ENCODE assay signal across 1 cellular context in the genomic region with DNA sequence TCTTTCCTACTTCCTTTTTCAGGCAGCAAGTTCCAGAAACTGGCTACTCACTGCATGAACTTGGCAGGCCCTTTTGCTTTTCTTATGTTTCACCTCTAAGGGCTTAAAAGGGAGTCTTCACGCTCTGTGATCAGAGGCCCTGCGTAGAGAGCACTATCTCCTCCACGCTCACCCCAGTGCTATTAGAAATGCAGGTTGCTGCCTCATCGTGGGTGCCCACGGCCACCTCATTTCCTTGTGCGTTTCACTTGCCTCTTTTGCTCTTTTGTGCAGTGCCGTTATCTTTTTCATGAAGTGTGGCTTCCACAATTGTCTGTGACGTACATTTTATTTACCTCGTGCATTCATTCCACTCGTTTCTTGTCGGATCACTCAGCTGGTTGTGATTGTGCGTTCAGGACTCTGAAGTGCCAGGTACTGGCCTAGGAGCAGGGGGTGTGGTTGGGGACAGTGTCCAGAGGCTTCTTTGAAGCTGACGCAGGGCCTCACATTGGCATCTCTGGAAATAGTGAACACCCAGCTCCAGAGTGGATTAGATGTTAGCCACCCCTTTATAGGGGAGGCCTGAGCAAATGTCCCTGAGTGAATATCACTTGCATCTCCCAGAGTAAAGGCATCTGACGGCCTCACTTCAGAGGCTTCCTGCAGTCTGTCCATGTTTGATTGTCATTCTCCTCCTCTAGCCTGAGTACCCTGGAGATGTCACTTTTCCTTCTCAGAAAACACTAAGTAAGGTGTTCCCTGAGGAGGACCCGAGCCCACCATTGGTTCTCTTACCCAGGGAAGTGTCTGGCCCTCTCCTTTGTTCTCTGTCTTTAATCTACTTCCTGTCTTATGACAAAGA.
TF ChIP-seq lines count a peak whose summit lies in the region.

No MANE protein-coding gene starts in this region.

TF ChIP-seq in GM12878, 131 proteins besides CTCF, POLR2A, EP300 and RAD21:
- TF ChIP-seq ESRRA (IDR thresholded peaks at IDR 0.05; ENCODE audit: low read length) (no peak), MEF2A (IDR thresholded peaks at IDR 0.05; ENCODE audit: insufficient read depth, low read depth, low read length) (no peak), PAX5 (IDR thresholded peaks at IDR 0.05; ENCODE audit: borderline replicate concordance, low read depth, low read length) (no peak), DPF2 (IDR thresholded peaks at IDR 0.05) (no peak), JUND (IDR thresholded peaks at IDR 0.05; ENCODE audit: low read depth, low read length) (no peak), HDAC6 (IDR thresholded peaks at IDR 0.05; ENCODE audit: unreplicated experiment) (no peak), SP1 (IDR thresholded peaks at IDR 0.05; ENCODE audit: low read depth, low read length) (no peak), NFYA (IDR thresholded peaks at IDR 0.05; ENCODE audit: borderline replicate concordance, low read depth, low read length) (no peak), GABPA (IDR thresholded peaks at IDR 0.05; ENCODE audit: low read depth) (no peak)
- TF ChIP-seq, protein P1, sequence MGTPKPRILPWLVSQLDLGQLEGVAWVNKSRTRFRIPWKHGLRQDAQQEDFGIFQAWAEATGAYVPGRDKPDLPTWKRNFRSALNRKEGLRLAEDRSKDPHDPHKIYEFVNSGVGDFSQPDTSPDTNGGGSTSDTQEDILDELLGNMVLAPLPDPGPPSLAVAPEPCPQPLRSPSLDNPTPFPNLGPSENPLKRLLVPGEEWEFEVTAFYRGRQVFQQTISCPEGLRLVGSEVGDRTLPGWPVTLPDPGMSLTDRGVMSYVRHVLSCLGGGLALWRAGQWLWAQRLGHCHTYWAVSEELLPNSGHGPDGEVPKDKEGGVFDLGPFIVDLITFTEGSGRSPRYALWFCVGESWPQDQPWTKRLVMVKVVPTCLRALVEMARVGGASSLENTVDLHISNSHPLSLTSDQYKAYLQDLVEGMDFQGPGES (IDR thresholded peaks at IDR 0.05): no peak
- TF ChIP-seq, protein P2, sequence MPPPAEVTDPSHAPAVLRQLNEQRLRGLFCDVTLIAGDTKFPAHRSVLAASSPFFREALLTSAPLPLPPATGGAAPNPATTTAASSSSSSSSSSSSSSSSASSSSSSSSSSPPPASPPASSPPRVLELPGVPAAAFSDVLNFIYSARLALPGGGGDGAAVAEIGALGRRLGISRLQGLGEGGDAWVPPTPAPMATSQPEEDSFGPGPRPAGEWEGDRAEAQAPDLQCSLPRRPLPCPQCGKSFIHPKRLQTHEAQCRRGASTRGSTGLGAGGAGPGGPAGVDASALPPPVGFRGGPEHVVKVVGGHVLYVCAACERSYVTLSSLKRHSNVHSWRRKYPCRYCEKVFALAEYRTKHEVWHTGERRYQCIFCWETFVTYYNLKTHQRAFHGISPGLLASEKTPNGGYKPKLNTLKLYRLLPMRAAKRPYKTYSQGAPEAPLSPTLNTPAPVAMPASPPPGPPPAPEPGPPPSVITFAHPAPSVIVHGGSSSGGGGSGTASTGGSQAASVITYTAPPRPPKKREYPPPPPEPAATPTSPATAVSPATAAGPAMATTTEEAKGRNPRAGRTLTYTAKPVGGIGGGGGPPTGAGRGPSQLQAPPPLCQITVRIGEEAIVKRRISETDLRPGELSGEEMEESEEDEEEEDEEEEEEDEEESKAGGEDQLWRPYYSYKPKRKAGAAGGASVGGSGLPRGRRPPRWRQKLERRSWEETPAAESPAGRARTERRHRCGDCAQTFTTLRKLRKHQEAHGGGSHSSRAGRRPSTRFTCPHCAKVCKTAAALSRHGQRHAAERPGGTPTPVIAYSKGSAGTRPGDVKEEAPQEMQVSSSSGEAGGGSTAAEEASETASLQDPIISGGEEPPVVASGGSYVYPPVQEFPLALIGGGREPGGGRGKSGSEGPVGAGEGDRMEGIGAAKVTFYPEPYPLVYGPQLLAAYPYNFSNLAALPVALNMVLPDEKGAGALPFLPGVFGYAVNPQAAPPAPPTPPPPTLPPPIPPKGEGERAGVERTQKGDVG (CRISPR knock-in tag; IDR thresholded peaks at IDR 0.05): no peak
